In the genomic region with DNA sequence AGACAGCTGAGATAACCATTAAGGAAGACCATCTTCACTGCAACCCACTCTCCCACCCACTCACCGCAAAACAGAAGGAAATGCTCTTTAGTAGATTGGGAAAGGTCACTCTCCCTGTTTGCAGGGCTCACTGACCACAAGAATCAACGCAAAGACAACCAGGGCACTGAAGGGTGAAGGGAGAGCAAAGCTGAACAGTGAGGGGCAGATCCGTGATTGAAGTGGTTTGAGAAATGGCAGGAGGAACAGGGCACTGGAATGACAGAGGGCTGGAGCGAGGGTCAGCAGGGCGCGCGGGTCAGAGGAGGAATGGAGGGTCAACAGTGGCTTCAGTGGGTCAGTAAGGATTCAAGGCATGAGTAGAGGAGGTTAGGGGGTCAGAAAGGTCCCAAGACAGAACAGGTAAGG, we compare ENCODE assay signal across 1 cellular context.
TF ChIP-seq lines count a peak whose summit lies in the region.

No MANE protein-coding gene starts in this region.

TF ChIP-seq in HepG2, 621 proteins besides CTCF, POLR2A, EP300 and RAD21 (continued from another document):
- TF ChIP-seq HMGXB3 (CRISPR knock-in tag; IDR thresholded peaks at IDR 0.05; ENCODE audit: borderline replicate concordance) (no peak), SAFB2 (CRISPR knock-in tag; IDR thresholded peaks at IDR 0.05; ENCODE audit: borderline replicate concordance, low read depth) (no peak), NAIF1 (CRISPR knock-in tag; IDR thresholded peaks at IDR 0.05; ENCODE audit: borderline replicate concordance) (0 out of 2 replicates have a peak, but pooled peaks have one; percentile 59), NFE2 (CRISPR knock-in tag; IDR thresholded peaks at IDR 0.05) (no peak), BRCA1 (CRISPR knock-in tag; IDR thresholded peaks at IDR 0.05) (0 out of 2 replicates have a peak, but pooled peaks have one; percentile 11), PHB2 (IDR thresholded peaks at IDR 0.05; ENCODE audit: partially characterized antibody) (no peak), HNF4G (IDR thresholded peaks at IDR 0.05; ENCODE audit: borderline replicate concordance, low read depth, low read length) (no peak), HNF4G (CRISPR knock-in tag; IDR thresholded peaks at IDR 0.05; ENCODE audit: borderline replicate concordance, low read depth) (no peak), ZKSCAN5 (CRISPR knock-in tag; IDR thresholded peaks at IDR 0.05) (no peak), GMEB1 (CRISPR knock-in tag; IDR thresholded peaks at IDR 0.05; ENCODE audit: borderline replicate concordance) (peak; percentile 2; the same call in 1 of the 2 replicates), ZZZ3 (CRISPR knock-in tag; IDR thresholded peaks at IDR 0.05; ENCODE audit: borderline replicate concordance) (0 out of 2 replicates have a peak, but pooled peaks have one; percentile 78)
